34 cellular contexts compared by ENCODE assay signal in genomic region chr15:50416920-50417319, GRCh38.
"Had no signal": no experiment of that assay in that cellular context is flagged by ENCODE, and none has a peak within 500 bp of the region (broad histone marks: within the 10 kb centered on the region; RNA-seq: fewer than 3 reads in every experiment).

No MANE protein-coding gene starts in this region.

- H3K27me3 Mint-ChIP-seq: activated B cell treated with CpG ODN at 0.5 μM for 24 hours; activated T-helper 17 cell treated with anti-CD3 and anti-CD28 coated beads, Interleukin-2, amount 50 U/mL, for 72 hours; T-helper 17 cell had no signal

- H3K36me3 Mint-ChIP-seq: activated naive CD4-positive, alpha-beta T cell treated with anti-CD3 and anti-CD28 coated beads, Interleukin-2, amount 50 U/mL, for 72 hours; brain; T-cell had no signal

- H3K27ac Mint-ChIP-seq: activated B cell treated with CpG ODN at 0.5 μM for 24 hours; activated CD4-positive, alpha-beta memory T cell treated with anti-CD3 and anti-CD28 coated beads, Interleukin-2, amount 10 ng/mL, durations not matched to agents 7 days and 5 days; activated CD8-positive, alpha-beta memory T cell treated with anti-CD3 and anti-CD28 coated beads, Interleukin-2, amount 10 ng/mL, durations not matched to agents 7 days and 5 days; activated naive CD4-positive, alpha-beta T cell treated with anti-CD3 and anti-CD28 coated beads, Interleukin-2, amount 50 U/mL, for 72 hours; activated T-helper 17 cell treated with anti-CD3 and anti-CD28 coated beads, Interleukin-2, amount 50 U/mL, for 72 hours; brain; T-cell; T-helper 17 cell had no signal

- ATAC-seq: activated CD8-positive, alpha-beta memory T cell treated with anti-CD3 and anti-CD28 coated beads, Interleukin-2, amount 10 ng/mL, durations not matched to agents 7 days and 5 days; activated naive CD4-positive, alpha-beta T cell treated with anti-CD3 and anti-CD28 coated beads, Interleukin-2, amount 50 U/mL, for 72 hours; activated T-helper 17 cell treated with anti-CD3 and anti-CD28 coated beads, Interleukin-2, amount 50 U/mL, for 72 hours; PC-3; SK-N-SH treated with all-trans-retinoic acid at 6 μM for 48 hours; T-cell; T-helper 17 cell had no signal

- H3K4me1 Mint-ChIP-seq: activated B cell treated with CpG ODN at 0.5 μM for 24 hours; activated CD4-positive, alpha-beta memory T cell treated with anti-CD3 and anti-CD28 coated beads, Interleukin-2, amount 10 ng/mL, durations not matched to agents 7 days and 5 days; activated CD8-positive, alpha-beta memory T cell treated with anti-CD3 and anti-CD28 coated beads, Interleukin-2, amount 10 ng/mL, durations not matched to agents 7 days and 5 days; activated T-helper 17 cell treated with anti-CD3 and anti-CD28 coated beads, Interleukin-2, amount 50 U/mL, for 72 hours; T-cell had no signal

- H3K9me3 ChIP-seq: adrenal gland, Peyer's patch, SJSA1 had no signal

- H3K27me3 ChIP-seq: adrenal gland, Peyer's patch, SJSA1 had no signal

- H3K4me1 ChIP-seq: adrenal gland, Peyer's patch, SJSA1 had no signal

- H3K27ac ChIP-seq: adrenal gland, Peyer's patch, SJSA1, VCaP had no signal

- H3K9me3 Mint-ChIP-seq: activated B cell treated with CpG ODN at 0.5 μM for 24 hours; activated CD4-positive, alpha-beta memory T cell treated with anti-CD3 and anti-CD28 coated beads, Interleukin-2, amount 10 ng/mL, durations not matched to agents 7 days and 5 days; activated T-helper 17 cell treated with anti-CD3 and anti-CD28 coated beads, Interleukin-2, amount 50 U/mL, for 72 hours; T-cell had no signal

- DNase-seq: activated B cell treated with CpG ODN at 0.5 μM for 24 hours; activated CD4-positive, alpha-beta memory T cell treated with anti-CD3 and anti-CD28 coated beads, Interleukin-2, amount 10 ng/mL, durations not matched to agents 7 days and 5 days; activated CD4-positive, alpha-beta T cell treated with anti-CD3 and anti-CD28 coated beads for 48 hours; activated CD4-positive, CD25-positive, alpha-beta regulatory T cell treated with anti-CD3 and anti-CD28 coated beads, Interleukin-2, amount 50 U/mL, for 72 hours; activated CD8-positive, alpha-beta memory T cell treated with anti-CD3 and anti-CD28 coated beads for 24 hours; activated CD8-positive, alpha-beta memory T cell treated with anti-CD3 and anti-CD28 coated beads, Interleukin-2, amount 10 ng/mL, durations not matched to agents 7 days and 5 days; activated CD8-positive, alpha-beta memory T cell treated with anti-CD3 and anti-CD28 coated beads, Interleukin-2, amount 50 U/mL, for 48 hours; activated effector memory CD4-positive, alpha-beta T cell treated with anti-CD3 and anti-CD28 coated beads, Interleukin-2, amount 50 U/mL, for 16 hours; activated naive CD4-positive, alpha-beta T cell; activated T-cell treated with anti-CD3 and anti-CD28 coated beads, Interleukin-2, amount 50 U/mL, for 48 hours; adrenal gland; cerebellar nuclear complex; Karpas-422; KBM-7; NCI-H1105; NCI-H1417 treated with DMSO at 0.1 percent for 48 hours; NCI-H187 treated with DMSO at 0.1 percent for 48 hours; NCI-H2081; NCI-H345; NCI-H524 treated with DMSO at 0.1 percent for 48 hours; NCI-H748 treated with DMSO at 0.1 percent for 48 hours; NK-92 treated with Interleukin-12 subunit alpha and Interleukin-12 subunit beta, amount 100 ng/mL, for 24 hours; PC-3; Peyer's patch; RPMI8226; SHP77 treated with DMSO at 0.1 percent for 48 hours; T-cell; T-helper 17 cell had no signal

- H3K4me3 ChIP-seq: adrenal gland, Peyer's patch, SJSA1 had no signal

- H3K36me3 ChIP-seq: adrenal gland, Peyer's patch, SJSA1 had no signal

- H3K4me3 Mint-ChIP-seq: activated B cell treated with CpG ODN at 0.5 μM for 24 hours; activated CD4-positive, alpha-beta memory T cell treated with anti-CD3 and anti-CD28 coated beads, Interleukin-2, amount 10 ng/mL, durations not matched to agents 7 days and 5 days; activated CD8-positive, alpha-beta memory T cell treated with anti-CD3 and anti-CD28 coated beads, Interleukin-2, amount 10 ng/mL, durations not matched to agents 7 days and 5 days; activated T-helper 17 cell treated with anti-CD3 and anti-CD28 coated beads, Interleukin-2, amount 50 U/mL, for 72 hours; brain; T-cell; T-helper 17 cell had no signal
